13 cellular contexts compared by ENCODE assay signal in genomic region chr12:52895726-52896189, GRCh38. TPM values are rescaled to one million over a fixed set of nuclear protein-coding genes. Genes with fewer than 3 reads are reported as not detected.
A peak's percentile ranks its signal among the peaks of the same experiment; 100 is the strongest.
DNase-seq lines count a peak whose midpoint lies in the region; ATAC-seq and TF ChIP-seq lines count a peak whose summit lies in the region.
"Had no signal": no experiment of that assay in that cellular context is flagged by ENCODE, and none has a peak within 500 bp of the region (broad histone marks: within the 10 kb centered on the region; RNA-seq: fewer than 3 reads in every experiment).

No MANE protein-coding gene starts in this region.

- H3K36me3 ChIP-seq in body of pancreas (replicated peaks in 1 of 2; ENCODE audit: insufficient read depth in 1 of 2, low read depth in 2 of 2) (peaks cover 10 to 29% of the 10 kb centered on the region in 2 donors), muscle layer of duodenum (ENCODE audit: control insufficient read depth in 1 of 2, insufficient read depth in 2 of 2, low read length in 2 of 2) (peaks cover 0 to 8% of the 10 kb centered on the region in 2 donors), esophagus muscularis mucosa (peaks cover 20 to 40% (median 33%) of the 10 kb centered on the region in 4 donors)

- TF ChIP-seq EP300 in esophagus muscularis mucosa (IDR thresholded peaks at IDR 0.05) = no peak

- H3K27ac ChIP-seq in body of pancreas = peak overlapping the region; percentile 47 to 67 (median 56)
- peak overlapping the region; percentile 56 for H3K27ac ChIP-seq in muscle layer of duodenum (ENCODE audit: low read length)
- H3K27ac ChIP-seq in esophagus muscularis mucosa (replicated peaks in 1 of 4) = peak overlapping the region in 2 of 4 donors; percentile 13 to 47
- H3K27ac ChIP-seq: psoas muscle had no signal

- DNase-seq in ACHN (peak; percentile 29), DMS53 (lab: John Stamatoyannopoulos, UW) (peak; percentile 86), body of pancreas (peak in 3 of 4 donors; percentile 28 to 47 (median 41)), GOT3 (lab: John Stamatoyannopoulos, UW) (no peak), esophagus muscularis mucosa (ENCODE audit: extremely low spot score) (no peak), SHP77 (lab: John Stamatoyannopoulos, UW) (no peak)
- DNase-seq: cerebellar nuclear complex; erythroblast; hippocampal formation; psoas muscle; stimulated activated naive CD4-positive, alpha-beta T cell had no signal

- H3K4me1 ChIP-seq in body of pancreas = peaks cover 56% of the 10 kb centered on the region
- H3K4me1 ChIP-seq in muscle layer of duodenum (ENCODE audit: control insufficient read depth in 1 of 2, insufficient read depth in 2 of 2, low read length in 2 of 2) = no peaks in the 10 kb centered on the region
- H3K4me1 ChIP-seq in esophagus muscularis mucosa = peaks cover 0 to 43% (median 28%) of the 10 kb centered on the region in 4 donors
- H3K4me1 ChIP-seq: psoas muscle had no signal

- ATAC-seq in body of pancreas = peak; percentile 24
- ATAC-seq: psoas muscle had no signal

- H3K27me3 ChIP-seq in body of pancreas (no peaks in the 10 kb centered on the region), muscle layer of duodenum (ENCODE audit: low read depth, low read length) (no peaks in the 10 kb centered on the region), esophagus muscularis mucosa (no peaks in the 10 kb centered on the region)

- in situ Hi-C loops in ACHN (cut with HindIII; ENCODE audit: low pct_ligation_motif_present, low pct_unique_long_range_greater_than_20kb, low sequenced_read_pairs) = loop anchor here (25.0 kb wide), 1 partner anchor 92 kb away; no protein-coding TSS in a partner anchor

- TF ChIP-seq POLR2A in body of pancreas (IDR thresholded peaks at IDR 0.05) = peak in 2 of 3 donors; percentile 17 to 22
- TF ChIP-seq POLR2A in esophagus muscularis mucosa (IDR thresholded peaks at IDR 0.05; ENCODE audit: low read depth) = no peak

- TF ChIP-seq CTCF in body of pancreas (IDR thresholded peaks at IDR 0.05) = no peak
- TF ChIP-seq CTCF in esophagus muscularis mucosa (IDR thresholded peaks at IDR 0.05) = no peak

- no peak overlapping the region for H3K4me3 ChIP-seq in body of pancreas
- no peak overlapping the region for H3K4me3 ChIP-seq in muscle layer of duodenum (ENCODE audit: low read depth in 1 of 2, low read length in 2 of 2)
- H3K4me3 ChIP-seq in esophagus muscularis mucosa = no peak overlapping the region
- H3K4me3 ChIP-seq: psoas muscle had no signal

- intact Hi-C loops in body of pancreas (cut with DNase I) (loop anchor here (5.0 kb wide), 1 partner anchor 72 kb away; no protein-coding TSS in a partner anchor), esophagus muscularis mucosa (cut with DNase I) (no loop called here)

- no peaks in the 10 kb centered on the region for H3K9me3 ChIP-seq in body of pancreas
- H3K9me3 ChIP-seq in muscle layer of duodenum (ENCODE audit: control insufficient read depth in 1 of 2, low read length in 2 of 2) = no peaks in the 10 kb centered on the region
- H3K9me3 ChIP-seq in esophagus muscularis mucosa = no peaks in the 10 kb centered on the region
- H3K9me3 ChIP-seq: psoas muscle had no signal

- 46 to 50% methylated on average over 2 of the region's 2 CpGs for WGBS in body of pancreas, 2 donors
- WGBS in esophagus muscularis mucosa = 46% methylated on average over 2 of the region's 2 CpGs

RNA-seq across cellular contexts. Expression of gene KRT8, which starts 9.1 kb away (rescaled TPM):
- total RNA-seq in body of pancreas (100 to 1,000 TPM; 394 to 455 TPM), esophagus muscularis mucosa (100 to 1,000 TPM; 136 to 508 (median 387) TPM)

RNA-seq across cellular contexts. Expression of gene KRT78, which starts 47.0 kb away (rescaled TPM):
- total RNA-seq in body of pancreas (not detected), esophagus muscularis mucosa (1 to 10 TPM in 1 of 4 donors, under 1 TPM in 2, not detected in 1; 0.33 to 2.1 (median 0.75) TPM)
- total RNA-seq: lung microvascular endothelial cell, psoas muscle had no signal

RNA-seq across cellular contexts. Expression of gene KRT18, which starts 53.2 kb away (rescaled TPM):
- total RNA-seq in body of pancreas (100 to 1,000 TPM; 542 to 573 TPM), esophagus muscularis mucosa (10 to 100 TPM; 19.7 to 42.5 (median 23.6) TPM)

Comparison
In these comparisons a context has a peak if more than half of its experiments do, and no peak if none do; other contexts are left out.
1. DNase-seq: peak in ACHN (single experiment), DMS53 (single experiment) and body of pancreas (3 of 4); none in GOT3 (single experiment), esophagus muscularis mucosa (single experiment) and SHP77 (0 of 2).
2. RNA of gene KRT18, which starts 53.2 kb away (total RNA-seq): 542 to 573 TPM in body of pancreas; 19.7 to 42.5 TPM in esophagus muscularis mucosa; every median in the first group is over 10 times any median in the second.